10 cellular contexts compared by ENCODE assay signal in genomic region chr11:1391165-1392010, GRCh38. TPM values are rescaled to one million over a fixed set of nuclear protein-coding genes. Genes with fewer than 3 reads are reported as not detected.
DNase-seq lines count a peak whose midpoint lies in the region; ATAC-seq and TF ChIP-seq lines count a peak whose summit lies in the region.
"Had no signal": no experiment of that assay in that cellular context is flagged by ENCODE, and none has a peak within 500 bp of the region (broad histone marks: within the 10 kb centered on the region; RNA-seq: fewer than 3 reads in every experiment).

No MANE protein-coding gene starts in this region.

- H3K27me3 ChIP-seq in H7 (ENCODE audit: control insufficient read depth, insufficient read depth, low read length) = peaks cover 11% of the 10 kb centered on the region

- TF ChIP-seq CTCF in activated B cell treated with CpG ODN at 0.5 μM for 24 hours (IDR thresholded peaks at IDR 0.05) = no peak

- in situ Hi-C loops in ACHN (cut with HindIII; ENCODE audit: low pct_ligation_motif_present, low pct_unique_long_range_greater_than_20kb, low sequenced_read_pairs) = no loop called here

- no peak overlapping the region for H3K27ac Mint-ChIP-seq in activated B cell treated with CpG ODN at 0.5 μM for 24 hours
- H3K27ac Mint-ChIP-seq: activated CD4-positive, alpha-beta memory T cell treated with anti-CD3 and anti-CD28 coated beads for 36 hours had no signal

- intact Hi-C loops in activated B cell treated with CpG ODN at 0.5 μM for 24 hours (cut with micrococcal nuclease) = no loop called here

- H3K4me3 ChIP-seq in H7 (ENCODE audit: insufficient read depth, low read depth, low read length) = peak overlapping the region; percentile 62

- peaks cover 22% of the 10 kb centered on the region for H3K4me1 Mint-ChIP-seq in activated B cell treated with CpG ODN at 0.5 μM for 24 hours

- DNase-seq in Ammon's horn (ENCODE audit: low spot score) (peak; percentile 73), H7 (peak; percentile 88), activated B cell treated with CpG ODN at 0.5 μM for 24 hours (no peak), medulla oblongata (ENCODE audit: extremely low spot score) (peak; percentile 53), mucosa of gallbladder (ENCODE audit: low spot score) (no peak), ACHN (no peak), MV-4-11 (lab: John Stamatoyannopoulos, UW) (no peak)
- DNase-seq: activated CD4-positive, alpha-beta memory T cell treated with anti-CD3 and anti-CD28 coated beads for 36 hours; effector memory CD4-positive, alpha-beta T cell had no signal

- POLR2A ChIA-PET in activated B cell treated with CpG ODN at 0.5 μM for 24 hours (lab: Charles Lee) = no interaction called here

- ATAC-seq in activated B cell treated with CpG ODN at 0.5 μM for 24 hours (ENCODE audit: low read depth) (no peak), HG03095 (IDR thresholded peaks at IDR 0.05; ENCODE audit: unreplicated experiment) (no peak)

- H3K9me3 Mint-ChIP-seq in activated B cell treated with CpG ODN at 0.5 μM for 24 hours = no peaks in the 10 kb centered on the region
- H3K9me3 Mint-ChIP-seq: activated CD4-positive, alpha-beta memory T cell treated with anti-CD3 and anti-CD28 coated beads for 36 hours had no signal

- no peaks in the 10 kb centered on the region for H3K36me3 Mint-ChIP-seq in activated B cell treated with CpG ODN at 0.5 μM for 24 hours (ENCODE audit: low read depth)
- H3K36me3 Mint-ChIP-seq: activated CD4-positive, alpha-beta memory T cell treated with anti-CD3 and anti-CD28 coated beads for 36 hours had no signal

- no peaks in the 10 kb centered on the region for H3K36me3 ChIP-seq in H7 (replicated peaks; ENCODE audit: control insufficient read depth, insufficient read depth, low read length)

- peaks cover 26% of the 10 kb centered on the region for H3K27me3 Mint-ChIP-seq in activated B cell treated with CpG ODN at 0.5 μM for 24 hours

- peak overlapping the region; percentile 53 for H3K4me3 Mint-ChIP-seq in activated B cell treated with CpG ODN at 0.5 μM for 24 hours
- H3K4me3 Mint-ChIP-seq: activated CD4-positive, alpha-beta memory T cell treated with anti-CD3 and anti-CD28 coated beads for 36 hours had no signal

- CTCF ChIA-PET in activated B cell treated with CpG ODN at 0.5 μM for 24 hours (lab: Charles Lee) = no interaction called here

RNA-seq across cellular contexts. Expression of gene BRSK2, which starts 1.7 kb away (rescaled TPM):
- total RNA-seq in H7 (2014; rRNA removed; shearing (Covaris generic)) = 22.2 and 23.6 TPM in 2 replicates
- 0.11 and 0.37 TPM in 2 replicates for total RNA-seq in activated B cell treated with CpG ODN at 0.5 μM for 24 hours
- 3.3 TPM for total RNA-seq in mucosa of gallbladder

Comparison
In these comparisons a context has a peak if more than half of its experiments do, and no peak if none do; other contexts are left out.
1. DNase-seq: peak in Ammon's horn (single experiment), H7 (single experiment) and medulla oblongata (single experiment); none in activated B cell treated with CpG ODN at 0.5 μM for 24 hours (single experiment), mucosa of gallbladder (single experiment), ACHN (single experiment) and MV-4-11 (single experiment).